24 cellular contexts compared by ENCODE assay signal in the genomic region with DNA sequence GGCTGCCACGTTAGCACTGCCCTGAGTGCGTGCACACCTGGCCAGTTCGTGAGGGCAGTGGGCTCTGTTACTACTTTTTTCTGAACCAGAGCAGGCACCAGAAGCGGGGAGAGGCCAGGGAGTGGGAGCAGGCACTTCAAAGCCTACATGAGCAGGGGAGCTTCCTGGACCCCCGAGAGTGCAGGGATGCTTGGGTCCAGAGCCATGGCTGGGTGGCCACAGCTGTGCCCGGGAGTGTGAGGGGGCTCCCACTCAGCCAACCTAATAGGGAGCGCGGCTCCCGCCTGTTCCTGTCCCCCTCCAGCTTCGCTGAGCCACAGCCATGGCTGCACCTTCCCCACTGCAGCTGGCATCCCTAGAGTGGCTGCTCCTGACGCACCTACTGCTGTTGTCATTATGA.
"Had no signal": no experiment of that assay in that cellular context is flagged by ENCODE, and none has a peak within 500 bp of the region (broad histone marks: within the 10 kb centered on the region; RNA-seq: fewer than 3 reads in every experiment).

No MANE protein-coding gene starts in this region.

- H3K4me3 ChIP-seq: heart right ventricle, hepatocyte, left ventricle myocardium inferior, lung, mucosa of descending colon, pancreas, sigmoid colon, spleen, stomach, testis, thyroid gland, transverse colon, upper lobe of left lung, vagina had no signal

- H3K9me3 ChIP-seq: mucosa of descending colon, pancreas, sigmoid colon, testis, thyroid gland, transverse colon, upper lobe of left lung, vagina had no signal

- ATAC-seq: heart right ventricle; mucosa of descending colon; naive thymus-derived CD4-positive, alpha-beta T cell; natural killer cell treated with Interleukin-12 subunit alpha and Interleukin-12 subunit beta and Interleukin-15 and Interleukin-18, amount 100 ng/mL, for 72 hours; pancreas; right cardiac atrium; stimulated activated naive B cell treated with anti-CD40 and anti-IgM and Interleukin-4, amounts not matched to agents 10 μg/mL and 1 μg/mL and 100 μg/mL, for 72 hours; stimulated activated naive CD8-positive, alpha-beta T cell treated with anti-CD3 and anti-CD28 coated beads, Interleukin-15, Interleukin-2, amounts not matched to agents 100 U/mL and 50 U/mL, for 24 hours had no signal

- H3K27ac ChIP-seq: heart right ventricle, hepatocyte, left ventricle myocardium inferior, pancreas, sigmoid colon, spleen, stomach, testis, thyroid gland, transverse colon, upper lobe of left lung, vagina had no signal

- H3K4me2 ChIP-seq: hepatocyte had no signal

- H3K27me3 ChIP-seq: heart right ventricle, hepatocyte, pancreas, sigmoid colon, spleen, stomach, testis, thyroid gland, transverse colon, upper lobe of left lung, vagina had no signal

- H2AFZ ChIP-seq: hepatocyte had no signal

- DNase-seq: heart right ventricle; immature natural killer cell; left ventricle myocardium inferior; midbrain; mucosa of descending colon; naive thymus-derived CD4-positive, alpha-beta T cell; nucleus accumbens; sigmoid colon; small intestine; spleen; stimulated activated CD4-positive, alpha-beta T cell treated with anti-CD3 and anti-CD28 coated beads, Interleukin-4, amount 100 ng/mL, for 24 hours; stimulated activated naive B cell treated with anti-CD40 and anti-IgM and Interleukin-4, amounts not matched to agents 10 μg/mL and 1 μg/mL and 100 μg/mL, for 72 hours; stimulated activated naive CD8-positive, alpha-beta T cell treated with anti-CD3 and anti-CD28 coated beads, Interleukin-15, Interleukin-2, amounts not matched to agents 100 U/mL and 50 U/mL, for 24 hours; stomach; testis; thyroid gland; transverse colon had no signal

- H3K4me1 ChIP-seq: heart right ventricle, left ventricle myocardium inferior, pancreas, sigmoid colon, spleen, stomach, testis, thyroid gland, transverse colon, upper lobe of left lung, vagina had no signal

- H3K36me3 ChIP-seq: heart right ventricle, left ventricle myocardium inferior, pancreas, sigmoid colon, spleen, stomach, thyroid gland, transverse colon, upper lobe of left lung, vagina had no signal
